Comparison of ENCODE assay signal across 17 cellular contexts in genomic region chr7:150806863-150807262, GRCh38.
"Had no signal": no experiment of that assay in that cellular context is flagged by ENCODE, and none has a peak within 500 bp of the region (broad histone marks: within the 10 kb centered on the region; RNA-seq: fewer than 3 reads in every experiment).

No MANE protein-coding gene starts in this region.

- ATAC-seq: gastroesophageal sphincter, heart right ventricle, left lung had no signal

- H3K4me1 Mint-ChIP-seq: neural progenitor cell had no signal

- H3K36me3 Mint-ChIP-seq: neural progenitor cell had no signal

- H2AFZ ChIP-seq: neural progenitor cell had no signal

- H3K27ac ChIP-seq: gastroesophageal sphincter, heart right ventricle, left lung, neural progenitor cell, ovary, stomach, testis, upper lobe of left lung had no signal

- H3K9me3 ChIP-seq: ovary, testis had no signal

- H3K27me3 ChIP-seq: ovary, testis, upper lobe of left lung had no signal

- H3K27ac Mint-ChIP-seq: naive B cell, neural progenitor cell had no signal

- H3K4me3 Mint-ChIP-seq: naive B cell, neural progenitor cell had no signal

- H3K4me1 ChIP-seq: gastroesophageal sphincter, left lung, neural progenitor cell, testis, upper lobe of left lung had no signal

- H3K4me3 ChIP-seq: gastroesophageal sphincter, heart right ventricle, left lung, neural progenitor cell, ovary, stomach, testis, upper lobe of left lung had no signal

- DNase-seq: activated CD4-positive, CD25-positive, alpha-beta regulatory T cell treated with anti-CD3 and anti-CD28 coated beads, Interleukin-2, amount 50 U/mL, for 72 hours; activated naive CD4-positive, alpha-beta T cell; activated T-cell treated with anti-CD3 and anti-CD28 coated beads for 4 hours; aorta; effector memory CD4-positive, alpha-beta T cell; heart right ventricle; kidney; left lung; naive B cell; ovary; stimulated activated CD4-positive, alpha-beta T cell treated with anti-CD3 and anti-CD28 coated beads, Interleukin-12 subunit alpha, Interleukin-12 subunit beta, amount 100 ng/mL, for 4 hours; stimulated activated CD4-positive, alpha-beta T cell treated with anti-CD3 and anti-CD28 coated beads, Interleukin-2, amount 100 ng/mL, for 24 hours; stomach; testis; upper lobe of left lung had no signal

- H3K36me3 ChIP-seq: left lung, neural progenitor cell, ovary, upper lobe of left lung had no signal

- H3K4me2 ChIP-seq: neural progenitor cell had no signal

- H3K9ac ChIP-seq: neural progenitor cell had no signal
